ENCODE assay signal across 1 cellular context in the genomic region with DNA sequence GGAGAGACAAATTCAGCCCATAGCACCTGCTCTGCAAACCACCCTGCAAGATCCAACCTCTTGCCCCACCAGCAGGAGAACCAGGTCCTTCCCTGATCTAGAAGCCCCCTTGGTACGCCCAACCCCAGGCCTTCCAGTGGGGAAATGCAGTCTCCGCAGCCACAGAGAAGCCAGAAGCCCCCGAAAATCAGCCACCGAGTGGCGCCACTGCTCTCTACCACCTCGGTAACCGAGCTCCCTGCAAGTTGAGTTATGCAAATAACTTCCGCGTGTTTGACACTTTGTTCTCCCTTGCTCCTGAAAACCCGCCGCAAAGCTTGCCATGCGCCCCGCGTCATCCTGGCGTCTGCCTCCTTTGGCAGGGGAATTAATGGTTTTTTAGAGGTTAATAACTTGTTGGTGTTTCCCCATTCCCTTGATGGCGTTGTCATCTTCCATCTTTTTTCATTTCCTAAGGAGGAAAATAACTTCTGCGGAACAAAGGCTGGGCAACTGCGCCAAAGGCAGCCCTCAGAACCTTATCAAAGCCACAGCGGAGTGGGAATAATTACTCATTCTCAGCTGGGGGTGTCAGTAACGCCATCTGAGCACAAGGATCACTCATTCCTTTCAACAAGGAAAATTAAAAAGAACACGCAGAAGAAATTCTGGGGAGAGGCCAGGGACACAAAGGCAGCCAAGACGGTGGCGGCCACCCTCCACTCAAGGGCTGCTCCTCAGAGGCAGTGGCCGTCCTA.
TF ChIP-seq lines count a peak whose summit lies in the region.

No MANE protein-coding gene starts in this region.

TF ChIP-seq in GM23338, 12 proteins besides CTCF, POLR2A, EP300 and RAD21 (continued from another document):
- TF ChIP-seq, protein P1, sequence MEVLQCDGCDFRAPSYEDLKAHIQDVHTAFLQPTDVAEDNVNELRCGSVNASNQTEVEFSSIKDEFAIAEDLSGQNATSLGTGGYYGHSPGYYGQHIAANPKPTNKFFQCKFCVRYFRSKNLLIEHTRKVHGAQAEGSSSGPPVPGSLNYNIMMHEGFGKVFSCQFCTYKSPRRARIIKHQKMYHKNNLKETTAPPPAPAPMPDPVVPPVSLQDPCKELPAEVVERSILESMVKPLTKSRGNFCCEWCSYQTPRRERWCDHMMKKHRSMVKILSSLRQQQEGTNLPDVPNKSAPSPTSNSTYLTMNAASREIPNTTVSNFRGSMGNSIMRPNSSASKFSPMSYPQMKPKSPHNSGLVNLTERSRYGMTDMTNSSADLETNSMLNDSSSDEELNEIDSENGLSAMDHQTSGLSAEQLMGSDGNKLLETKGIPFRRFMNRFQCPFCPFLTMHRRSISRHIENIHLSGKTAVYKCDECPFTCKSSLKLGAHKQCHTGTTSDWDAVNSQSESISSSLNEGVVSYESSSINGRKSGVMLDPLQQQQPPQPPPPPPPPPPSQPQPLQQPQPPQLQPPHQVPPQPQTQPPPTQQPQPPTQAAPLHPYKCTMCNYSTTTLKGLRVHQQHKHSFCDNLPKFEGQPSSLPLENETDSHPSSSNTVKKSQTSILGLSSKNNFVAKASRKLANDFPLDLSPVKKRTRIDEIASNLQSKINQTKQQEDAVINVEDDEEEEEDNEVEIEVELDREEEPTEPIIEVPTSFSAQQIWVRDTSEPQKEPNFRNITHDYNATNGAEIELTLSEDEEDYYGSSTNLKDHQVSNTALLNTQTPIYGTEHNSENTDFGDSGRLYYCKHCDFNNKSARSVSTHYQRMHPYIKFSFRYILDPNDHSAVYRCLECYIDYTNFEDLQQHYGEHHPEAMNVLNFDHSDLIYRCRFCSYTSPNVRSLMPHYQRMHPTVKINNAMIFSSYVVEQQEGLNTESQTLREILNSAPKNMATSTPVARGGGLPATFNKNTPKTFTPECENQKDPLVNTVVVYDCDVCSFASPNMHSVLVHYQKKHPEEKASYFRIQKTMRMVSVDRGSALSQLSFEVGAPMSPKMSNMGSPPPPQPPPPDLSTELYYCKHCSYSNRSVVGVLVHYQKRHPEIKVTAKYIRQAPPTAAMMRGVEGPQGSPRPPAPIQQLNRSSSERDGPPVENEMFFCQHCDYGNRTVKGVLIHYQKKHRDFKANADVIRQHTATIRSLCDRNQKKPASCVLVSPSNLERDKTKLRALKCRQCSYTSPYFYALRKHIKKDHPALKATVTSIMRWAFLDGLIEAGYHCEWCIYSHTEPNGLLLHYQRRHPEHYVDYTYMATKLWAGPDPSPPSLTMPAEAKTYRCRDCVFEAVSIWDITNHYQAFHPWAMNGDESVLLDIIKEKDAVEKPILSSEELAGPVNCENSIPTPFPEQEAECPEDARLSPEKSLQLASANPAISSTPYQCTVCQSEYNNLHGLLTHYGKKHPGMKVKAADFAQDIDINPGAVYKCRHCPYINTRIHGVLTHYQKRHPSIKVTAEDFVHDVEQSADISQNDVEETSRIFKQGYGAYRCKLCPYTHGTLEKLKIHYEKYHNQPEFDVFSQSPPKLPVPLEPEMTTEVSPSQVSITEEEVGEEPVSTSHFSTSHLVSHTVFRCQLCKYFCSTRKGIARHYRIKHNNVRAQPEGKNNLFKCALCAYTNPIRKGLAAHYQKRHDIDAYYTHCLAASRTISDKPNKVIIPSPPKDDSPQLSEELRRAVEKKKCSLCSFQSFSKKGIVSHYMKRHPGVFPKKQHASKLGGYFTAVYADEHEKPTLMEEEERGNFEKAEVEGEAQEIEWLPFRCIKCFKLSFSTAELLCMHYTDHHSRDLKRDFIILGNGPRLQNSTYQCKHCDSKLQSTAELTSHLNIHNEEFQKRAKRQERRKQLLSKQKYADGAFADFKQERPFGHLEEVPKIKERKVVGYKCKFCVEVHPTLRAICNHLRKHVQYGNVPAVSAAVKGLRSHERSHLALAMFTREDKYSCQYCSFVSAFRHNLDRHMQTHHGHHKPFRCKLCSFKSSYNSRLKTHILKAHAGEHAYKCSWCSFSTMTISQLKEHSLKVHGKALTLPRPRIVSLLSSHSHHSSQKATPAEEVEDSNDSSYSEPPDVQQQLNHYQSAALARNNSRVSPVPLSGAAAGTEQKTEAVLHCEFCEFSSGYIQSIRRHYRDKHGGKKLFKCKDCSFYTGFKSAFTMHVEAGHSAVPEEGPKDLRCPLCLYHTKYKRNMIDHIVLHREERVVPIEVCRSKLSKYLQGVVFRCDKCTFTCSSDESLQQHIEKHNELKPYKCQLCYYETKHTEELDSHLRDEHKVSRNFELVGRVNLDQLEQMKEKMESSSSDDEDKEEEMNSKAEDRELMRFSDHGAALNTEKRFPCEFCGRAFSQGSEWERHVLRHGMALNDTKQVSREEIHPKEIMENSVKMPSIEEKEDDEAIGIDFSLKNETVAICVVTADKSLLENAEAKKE (CRISPR knock-in tag; IDR thresholded peaks at IDR 0.05), result no peak
